8 cellular contexts compared by ENCODE assay signal in genomic region chr2:65227035-65227470, GRCh38. TPM values are rescaled to one million over a fixed set of nuclear protein-coding genes. Genes with fewer than 3 reads are reported as not detected.
DNase-seq lines count a peak whose midpoint lies in the region; ATAC-seq and TF ChIP-seq lines count a peak whose summit lies in the region.

No MANE protein-coding gene starts in this region.

- H3K27ac ChIP-seq in DND-41 (ENCODE audit: low read length): peak overlapping the region; percentile 81
- H3K27ac ChIP-seq in WERI-Rb-1: peak overlapping the region; percentile 90
- peak overlapping the region; percentile 32 to 41 for H3K27ac ChIP-seq in ovary

- TF ChIP-seq CTCF in DND-41 (IDR thresholded peaks at IDR 0.05; ENCODE audit: borderline replicate concordance, extremely low read depth, low read length, poor library complexity, severe bottlenecking): no peak
- no peak for TF ChIP-seq CTCF in WERI-Rb-1 (IDR thresholded peaks at IDR 0.05; ENCODE audit: low read depth, low read length)
- TF ChIP-seq CTCF in foreskin fibroblast (IDR thresholded peaks at IDR 0.05; ENCODE audit: low read depth, low read length): no peak
- TF ChIP-seq CTCF in ovary (IDR thresholded peaks at IDR 0.05): no peak

- intact Hi-C loops in ovary (cut with DNase I): no loop called here

- H3K79me2 ChIP-seq in DND-41 (ENCODE audit: insufficient read depth, low read length): peaks cover 63% of the 10 kb centered on the region

- DNase-seq in DND-41 (no peak), WERI-Rb-1 (no peak), foreskin fibroblast (peak in 1 of 2 donors; percentile 26), ovary (no peak), GOT3 (lab: John Stamatoyannopoulos, UW) (no peak)
- no peak for DNase-seq in stimulated activated CD4-positive, alpha-beta T cell treated with anti-CD3 and anti-CD28 coated beads, Interleukin-1b, Interleukin-23, amount 100 ng/mL, for 48 hours

- peaks cover 12% of the 10 kb centered on the region for H3K36me3 ChIP-seq in DND-41 (ENCODE audit: insufficient read depth, low read length)
- H3K36me3 ChIP-seq in WERI-Rb-1: peaks cover 11% of the 10 kb centered on the region
- H3K36me3 ChIP-seq in ovary: no peaks in the 10 kb centered on the region

- TF ChIP-seq POLR2A in ovary (IDR thresholded peaks at IDR 0.05): peak; percentile 9

- H3K9ac ChIP-seq in DND-41 (ENCODE audit: low read depth, low read length): peak overlapping the region; percentile 94

- H3K4me2 ChIP-seq in DND-41 (ENCODE audit: insufficient read depth, low read length): peak overlapping the region; percentile 85

- H3K9me3 ChIP-seq in DND-41 (ENCODE audit: insufficient read depth, low read length, severe bottlenecking): no peaks in the 10 kb centered on the region
- no peaks in the 10 kb centered on the region for H3K9me3 ChIP-seq in WERI-Rb-1 (ENCODE audit: severe bottlenecking)
- no peaks in the 10 kb centered on the region for H3K9me3 ChIP-seq in ovary

- H3K4me3 ChIP-seq in DND-41 (ENCODE audit: low read depth in 1 of 2, low read length in 2 of 2): peak overlapping the region; percentile 45 to 70
- H3K4me3 ChIP-seq in WERI-Rb-1 (ENCODE audit: low read depth, low read length): peak overlapping the region; percentile 80
- H3K4me3 ChIP-seq in foreskin fibroblast (ENCODE audit: low read depth in 1 of 2, low read length in 2 of 2): peak overlapping the region; percentile 74 to 95
- peak overlapping the region; percentile 59 for H3K4me3 ChIP-seq in ovary

- 1% methylated on average over 15 of the region's 15 CpGs for WGBS in ovary, 3 donors

- peaks cover 42% of the 10 kb centered on the region for H3K4me1 ChIP-seq in DND-41 (ENCODE audit: insufficient read depth, low read length)
- peaks cover 1% of the 10 kb centered on the region for H3K4me1 ChIP-seq in ovary (ENCODE audit: insufficient read depth)

- peak overlapping the region; percentile 87 for H2AFZ ChIP-seq in DND-41 (ENCODE audit: low read depth, low read length)

- H3K27me3 ChIP-seq in DND-41 (ENCODE audit: insufficient read depth, low read length, poor library complexity): no peaks in the 10 kb centered on the region
- no peaks in the 10 kb centered on the region for H3K27me3 ChIP-seq in WERI-Rb-1 (ENCODE audit: insufficient read depth, low read depth, severe bottlenecking)
- no peaks in the 10 kb centered on the region for H3K27me3 ChIP-seq in ovary

- peaks cover 29% of the 10 kb centered on the region for H4K20me1 ChIP-seq in DND-41 (ENCODE audit: insufficient read depth, low read length)

- ATAC-seq in DND-41 (ENCODE audit: insufficient read depth, low read depth) (peak; percentile 36), GM19463 (IDR thresholded peaks at IDR 0.05; ENCODE audit: unreplicated experiment) (peak; percentile 10), HG03469 (IDR thresholded peaks at IDR 0.05; ENCODE audit: unreplicated experiment) (peak; percentile 10)

- no peak for TF ChIP-seq EP300 in ovary (IDR thresholded peaks at IDR 0.05)

RNA-seq across cellular contexts. Expression of gene ACTR2, which starts 0.6 kb away (rescaled TPM):
- total RNA-seq in ovary: 100 to 1,000 TPM in 5 of 7 donors, 10 to 100 TPM in 2; 33.4 to 146 (median 113) TPM
- polyA plus RNA-seq in ovary: 100 to 1,000 TPM in 1 of 2 donors, 10 to 100 TPM in 1; 46.3 to 129 TPM

Comparison
In these comparisons a context has a peak if more than half of its experiments do, and no peak if none do; other contexts are left out.
1. H3K27ac ChIP-seq: peak in every context shown above with its lines; median percentile 90 in WERI-Rb-1; 81 in DND-41; 36 in ovary.